ENCODE assay signal across 8 cellular contexts in the genomic region with DNA sequence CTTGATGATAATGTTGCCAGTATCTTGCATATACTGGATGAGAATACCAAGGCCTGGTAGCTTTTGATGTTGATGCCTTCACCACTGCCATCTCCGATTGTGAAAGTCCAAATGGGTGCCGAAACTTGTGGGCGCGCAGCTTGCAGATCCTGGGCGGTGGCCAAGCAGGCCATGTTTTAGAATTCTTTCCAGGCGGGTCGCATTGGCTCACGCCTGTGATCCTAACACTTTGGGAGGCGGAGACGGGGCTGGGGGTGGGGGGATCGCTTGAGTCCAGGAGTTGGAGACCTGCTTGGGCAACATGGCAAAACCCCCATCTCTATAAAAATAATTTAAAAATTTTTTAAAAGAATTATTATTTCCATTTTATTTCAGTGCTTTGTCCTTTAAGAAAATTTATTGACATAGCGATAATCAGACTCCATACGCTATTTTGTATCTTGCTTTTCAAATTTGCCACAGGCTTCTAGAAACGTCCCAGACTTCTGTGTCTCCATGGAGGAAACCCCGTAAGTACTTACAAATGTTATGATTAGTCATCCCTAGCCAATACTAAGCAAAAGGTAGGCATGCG.
DNase-seq lines count a peak whose midpoint lies in the region; ATAC-seq and TF ChIP-seq lines count a peak whose summit lies in the region.

No MANE protein-coding gene starts in this region.

- no peak for ATAC-seq in HG03442 (IDR thresholded peaks at IDR 0.05; ENCODE audit: unreplicated experiment)
- no peak for ATAC-seq in activated CD4-positive, CD25-positive, alpha-beta regulatory T cell treated with anti-CD3 and anti-CD28 coated beads, Interleukin-2, amount 50 U/mL, for 24 hours

- H2AFZ ChIP-seq in KMS-11 (ENCODE audit: low read depth): peak overlapping the region; percentile 61

- H3K79me2 ChIP-seq in KMS-11 (ENCODE audit: insufficient read depth, low read depth): peaks cover 31% of the 10 kb centered on the region

- TF ChIP-seq CTCF in 22Rv1 (IDR thresholded peaks at IDR 0.05) (no peak), KMS-11 (conservative IDR thresholded peaks at IDR 0.05; ENCODE audit: low read depth, low read length) (no peak), choroid plexus epithelial cell (conservative IDR thresholded peaks at IDR 0.05; ENCODE audit: low read depth, low read length) (no peak)

- 0 out of 2 replicates have a peak overlapping the region, but pooled peaks have one; percentile 29 for H3K4me2 ChIP-seq in KMS-11

- H3K36me3 ChIP-seq in KMS-11 (ENCODE audit: insufficient read depth) (no peaks in the 10 kb centered on the region), mucosa of rectum (ENCODE audit: control insufficient read depth in 2 of 2, insufficient read depth in 2 of 2, low read length in 2 of 2) (peaks cover 4 to 7% of the 10 kb centered on the region in 2 donors)

- DNase-seq in choroid plexus epithelial cell (ENCODE audit: low read depth) (no peak), HCEC 1CT (no peak)
- DNase-seq in stimulated activated naive CD4-positive, alpha-beta T cell treated with Interleukin-2 at 50 U/mL for 16 hours (lab: John Stamatoyannopoulos, UW): no peak

- peaks cover 10% of the 10 kb centered on the region for H3K4me1 ChIP-seq in KMS-11 (ENCODE audit: low read depth, poor library complexity, severe bottlenecking)
- H3K4me1 ChIP-seq in mucosa of rectum (ENCODE audit: control insufficient read depth in 2 of 2, insufficient read depth in 2 of 2, low read length in 2 of 2): peaks cover 30 to 47% of the 10 kb centered on the region in 2 donors

- H3K27ac ChIP-seq in 22Rv1: peak overlapping the region; percentile 90
- H3K27ac ChIP-seq in KMS-11: peak overlapping the region; percentile 83
- peak overlapping the region; percentile 97 to 100 for H3K27ac ChIP-seq in mucosa of rectum (ENCODE audit: low read depth in 2 of 2, low read length in 2 of 2)

- H3K27me3 ChIP-seq in KMS-11 (ENCODE audit: insufficient read depth, low read depth) (no peaks in the 10 kb centered on the region), mucosa of rectum (ENCODE audit: control insufficient read depth in 2 of 2, insufficient read depth in 2 of 2, low read length in 2 of 2) (no peaks in the 10 kb centered on the region)

- H3K9me3 ChIP-seq in mucosa of rectum (ENCODE audit: control insufficient read depth in 2 of 2, low read length in 2 of 2): no peaks in the 10 kb centered on the region

- no peaks in the 10 kb centered on the region for H4K20me1 ChIP-seq in KMS-11 (ENCODE audit: insufficient read depth)

- H3K9ac ChIP-seq in KMS-11 (peak overlapping the region; percentile 92; the same call in 1 of the 2 replicates), mucosa of rectum (ENCODE audit: low read depth in 1 of 2, low read length in 2 of 2) (peak overlapping the region; percentile 94 to 95)

- H3K4me3 ChIP-seq in KMS-11 (IDR thresholded peaks at IDR 0.05; ENCODE audit: insufficient read depth, low read depth, low read length): no peak overlapping the region
- peak overlapping the region; percentile 95 for H3K4me3 ChIP-seq in choroid plexus epithelial cell (ENCODE audit: low read depth, low read length)
- H3K4me3 ChIP-seq in mucosa of rectum (ENCODE audit: low read length in 2 of 2): peak overlapping the region; percentile 92 to 97
